Comparison of ENCODE assay signal across 13 cellular contexts in the genomic region with DNA sequence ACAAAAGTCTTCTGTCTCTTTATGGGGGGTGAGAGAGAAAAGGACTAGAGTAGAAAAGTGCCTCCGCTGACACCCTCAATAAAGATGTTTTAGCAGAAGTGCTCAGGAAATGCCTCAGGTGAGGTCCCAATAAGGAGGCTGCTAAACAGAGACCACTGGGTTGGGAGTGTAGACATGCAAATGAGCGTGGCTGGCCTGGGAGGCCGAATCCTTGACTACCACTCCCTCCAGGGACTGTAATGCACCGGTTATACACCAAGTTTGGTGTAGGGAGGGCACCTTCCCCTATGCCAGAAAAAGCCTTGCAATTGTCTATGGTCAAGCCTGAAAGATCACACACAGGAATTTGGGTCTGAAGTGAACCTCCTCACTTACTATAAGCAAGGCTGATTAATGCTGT. TPM values are rescaled to one million over a fixed set of nuclear protein-coding genes. Genes with fewer than 3 reads are reported as not detected.
A peak's percentile ranks its signal among the peaks of the same experiment; 100 is the strongest.
DNase-seq lines count a peak whose midpoint lies in the region; ATAC-seq and TF ChIP-seq lines count a peak whose summit lies in the region.
"Had no signal": no experiment of that assay in that cellular context is flagged by ENCODE, and none has a peak within 500 bp of the region (broad histone marks: within the 10 kb centered on the region; RNA-seq: fewer than 3 reads in every experiment).

No MANE protein-coding gene starts in this region.

- no peaks in the 10 kb centered on the region for H3K27me3 Mint-ChIP-seq in T-helper 2 cell treated with Interferon-gamma antibody and Interleukin-4, amounts not matched to agents 5 μg/mL and 100 μg/mL, for 36 hours (ENCODE audit: low read depth)
- H3K27me3 Mint-ChIP-seq in chondrocyte (ENCODE audit: low read depth): no peaks in the 10 kb centered on the region

- intact Hi-C loops in IMR-90 (cut with micrococcal nuclease): no loop called here

- no peaks in the 10 kb centered on the region for H3K27me3 ChIP-seq in IMR-90 (ENCODE audit: control insufficient read depth, insufficient read depth, low read length)
- no peaks in the 10 kb centered on the region for H3K27me3 ChIP-seq in neuron (ENCODE audit: insufficient read depth, low read length)
- H3K27me3 ChIP-seq: ascending aorta, vagina had no signal

- dilution Hi-C loops in IMR-90 (cut with HindIII; ENCODE audit: low sequenced_read_pairs, unreplicated experiment): no loop called here

- no peak overlapping the region for H2AFZ ChIP-seq in IMR-90 (replicated peaks; ENCODE audit: low read length, poor library complexity)
- no peak overlapping the region for H2AFZ ChIP-seq in neuron (ENCODE audit: low read depth, low read length)

- H3K4ac ChIP-seq in IMR-90 (ENCODE audit: low read depth, low read length): no peak overlapping the region

- H4K20me1 ChIP-seq in IMR-90 (ENCODE audit: insufficient read depth, low read length): no peaks in the 10 kb centered on the region

- no peak overlapping the region for H3K9ac ChIP-seq in IMR-90 (ENCODE audit: low read depth, low read length)

- H4K5ac ChIP-seq in IMR-90 (ENCODE audit: low read depth, low read length): no peak overlapping the region

- no peak overlapping the region for H3K27ac ChIP-seq in IMR-90 (ENCODE audit: insufficient read depth, low read length)
- H3K27ac ChIP-seq: ascending aorta had no signal

- POLR2A ChIA-PET in IMR-90 (lab: Charles Lee; ENCODE audit: unreplicated experiment): no interaction called here

- peak overlapping the region; percentile 81 for H3K4me3 Mint-ChIP-seq in T-helper 2 cell treated with Interferon-gamma antibody and Interleukin-4, amounts not matched to agents 5 μg/mL and 100 μg/mL, for 36 hours
- H3K4me3 Mint-ChIP-seq in chondrocyte (ENCODE audit: unreplicated experiment): peak overlapping the region; percentile 42

- CTCF ChIA-PET in IMR-90 (lab: Yijun Ruan, JAX): no interaction called here

- peaks cover 17% of the 10 kb centered on the region for H3K9me1 ChIP-seq in IMR-90 (ENCODE audit: insufficient read depth, low read length)

- H2BK5ac ChIP-seq in IMR-90 (ENCODE audit: low read depth, low read length, poor library complexity, severe bottlenecking): no peak overlapping the region

- no peaks in the 10 kb centered on the region for H3K9me3 Mint-ChIP-seq in T-helper 2 cell treated with Interferon-gamma antibody and Interleukin-4, amounts not matched to agents 5 μg/mL and 100 μg/mL, for 36 hours
- H3K9me3 Mint-ChIP-seq in chondrocyte (ENCODE audit: low read depth): no peaks in the 10 kb centered on the region

- H3K36me3 Mint-ChIP-seq in T-helper 2 cell treated with Interferon-gamma antibody and Interleukin-4, amounts not matched to agents 5 μg/mL and 100 μg/mL, for 36 hours (ENCODE audit: low read depth): peaks cover 41% of the 10 kb centered on the region
- peaks cover 14% of the 10 kb centered on the region for H3K36me3 Mint-ChIP-seq in chondrocyte (ENCODE audit: low read depth)

- H4K8ac ChIP-seq in IMR-90 (ENCODE audit: low read depth in 2 of 2, low read length in 2 of 2): 0 out of 4 replicates have a peak overlapping the region, but pooled peaks of 1 of the 2 experiments have one; percentile 1

- H3K4me2 ChIP-seq in IMR-90 (ENCODE audit: low read depth, low read length): peak overlapping the region; percentile 33; the same call in 1 of the 2 replicates

- no peak for TF ChIP-seq POLR2A in IMR-90 (IDR thresholded peaks at IDR 0.05; ENCODE audit: low read depth, low read length)

- no peak overlapping the region for H2BK20ac ChIP-seq in IMR-90 (ENCODE audit: low read depth, low read length)

- H3K56ac ChIP-seq in IMR-90 (ENCODE audit: extremely low read depth, insufficient read depth, low read length): no peak overlapping the region

- H3K4me3 ChIP-seq in IMR-90 (ENCODE audit: insufficient read depth, low read depth, low read length) (no peak overlapping the region), neuron (ENCODE audit: low read length) (peak overlapping the region; percentile 68)

- H2AK9ac ChIP-seq in IMR-90 (replicated peaks; ENCODE audit: low read depth, low read length, poor library complexity): no peak overlapping the region

- H3K14ac ChIP-seq in IMR-90 (replicated peaks; ENCODE audit: low read depth, low read length): no peak overlapping the region

- 0 out of 2 replicates have a peak overlapping the region, but pooled peaks have one; percentile 10 for H2BK120ac ChIP-seq in IMR-90 (ENCODE audit: low read depth, low read length)

- H3K27ac Mint-ChIP-seq in T-helper 2 cell treated with Interferon-gamma antibody and Interleukin-4, amounts not matched to agents 5 μg/mL and 100 μg/mL, for 36 hours: peak overlapping the region; percentile 51
- H3K27ac Mint-ChIP-seq in chondrocyte (ENCODE audit: unreplicated experiment): no peak overlapping the region

- TF ChIP-seq CTCF in IMR-90 (conservative IDR thresholded peaks at IDR 0.05; ENCODE audit: low read depth, low read length): no peak
- no peak for TF ChIP-seq CTCF in chondrocyte (IDR thresholded peaks at IDR 0.05)

- H3K79me1 ChIP-seq in IMR-90 (ENCODE audit: low read depth in 1 of 2, low read length in 2 of 2): peaks cover 31 to 46% of the 10 kb centered on the region in 2 experiments

- TF ChIP-seq RAD21 in IMR-90 (IDR thresholded peaks at IDR 0.05; ENCODE audit: low read length): no peak

- no peak for ATAC-seq in IMR-90 (ENCODE audit: low read depth)
- no peak for ATAC-seq in HG03097 (IDR thresholded peaks at IDR 0.05; ENCODE audit: low FRiP score, unreplicated experiment)

- H3K36me3 ChIP-seq in IMR-90 (ENCODE audit: control insufficient read depth, insufficient read depth, low read length): peaks cover 23% of the 10 kb centered on the region
- H3K36me3 ChIP-seq in neuron (ENCODE audit: insufficient read depth, low read length): peaks cover 51% of the 10 kb centered on the region

- peak overlapping the region; percentile 17 for H3K23ac ChIP-seq in IMR-90 (ENCODE audit: low read depth, low read length)

- no peak overlapping the region for H4K91ac ChIP-seq in IMR-90 (ENCODE audit: insufficient read depth, low read depth, low read length)

- no peaks in the 10 kb centered on the region for H3K9me3 ChIP-seq in IMR-90 (ENCODE audit: control insufficient read depth, insufficient read depth, low read length)
- H3K9me3 ChIP-seq in neuron (ENCODE audit: low read length): no peaks in the 10 kb centered on the region
- H3K9me3 ChIP-seq: ascending aorta, HAP-1, vagina had no signal

- H2AK5ac ChIP-seq in IMR-90 (ENCODE audit: low read depth, low read length): no peak overlapping the region

- WGBS in IMR-90 (ENCODE audit: extremely low coverage in 2 of 2, insufficient read length in 1 of 2), 2 experiments: no CpG with 5 or more reads among the region's 4 CpGs

- peaks cover 31% of the 10 kb centered on the region for H3K4me1 Mint-ChIP-seq in T-helper 2 cell treated with Interferon-gamma antibody and Interleukin-4, amounts not matched to agents 5 μg/mL and 100 μg/mL, for 36 hours (ENCODE audit: low read depth)
- H3K4me1 Mint-ChIP-seq in chondrocyte (ENCODE audit: low read depth): peaks cover 23% of the 10 kb centered on the region

- no peak for DNase-seq in T-helper 2 cell treated with Interferon-gamma antibody and Interleukin-4, amounts not matched to agents 5 μg/mL and 100 μg/mL, for 36 hours (ENCODE audit: low spot score)
- no peak for DNase-seq in T-helper 2 cell
- DNase-seq in IMR-90: no peak
- DNase-seq in chondrocyte (ENCODE audit: low spot score): no peak
- no peak for DNase-seq in NCI-H2107 treated with DMSO at 0.1 percent for 48 hours (lab: John Stamatoyannopoulos, UW; ENCODE audit: unreplicated experiment)
- DNase-seq in HK-2 (ENCODE audit: unreplicated experiment): no peak
- DNase-seq: ACHN, NCI-H345 had no signal

- peaks cover 2% of the 10 kb centered on the region; the same call in 1 of the 2 replicates for H3K4me1 ChIP-seq in IMR-90 (ENCODE audit: control insufficient read depth, insufficient read depth, low read length)
- H3K4me1 ChIP-seq in neuron (ENCODE audit: insufficient read depth, low read length): peaks cover 14% of the 10 kb centered on the region

- in situ Hi-C loops in IMR-90 (cut with MboI; ENCODE audit: low sequenced_read_pairs): no loop called here

- no TSS peak for BruUV-seq in IMR-90 (replicated peaks; lab: Mats Ljungman, UMichigan)

- no peak overlapping the region for H3K18ac ChIP-seq in IMR-90 (ENCODE audit: low read depth, low read length)

- H2BK15ac ChIP-seq in IMR-90 (ENCODE audit: low read depth, low read length): 0 out of 3 replicates have a peak overlapping the region, but pooled peaks have one; percentile 1

TF ChIP-seq in IMR-90, 13 proteins besides CTCF, POLR2A, EP300 and RAD21 (continues in another document):
- no peak for TF ChIP-seq RCOR1 (IDR thresholded peaks at IDR 0.05; ENCODE audit: insufficient replicate concordance, low read length)
- TF ChIP-seq CHD1 (IDR thresholded peaks at IDR 0.05; ENCODE audit: low read depth, low read length): no peak
- no peak for TF ChIP-seq SMC3 (IDR thresholded peaks at IDR 0.05; ENCODE audit: low read depth, low read length)
- no peak for TF ChIP-seq NFE2L2 (IDR thresholded peaks at IDR 0.05; ENCODE audit: low read depth, low read length)
- TF ChIP-seq MXI1 (IDR thresholded peaks at IDR 0.05; ENCODE audit: borderline replicate concordance, low read depth, low read length): no peak
- TF ChIP-seq, protein P1, sequence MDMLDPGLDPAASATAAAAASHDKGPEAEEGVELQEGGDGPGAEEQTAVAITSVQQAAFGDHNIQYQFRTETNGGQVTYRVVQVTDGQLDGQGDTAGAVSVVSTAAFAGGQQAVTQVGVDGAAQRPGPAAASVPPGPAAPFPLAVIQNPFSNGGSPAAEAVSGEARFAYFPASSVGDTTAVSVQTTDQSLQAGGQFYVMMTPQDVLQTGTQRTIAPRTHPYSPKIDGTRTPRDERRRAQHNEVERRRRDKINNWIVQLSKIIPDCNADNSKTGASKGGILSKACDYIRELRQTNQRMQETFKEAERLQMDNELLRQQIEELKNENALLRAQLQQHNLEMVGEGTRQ (IDR thresholded peaks at IDR 0.05; ENCODE audit: low read depth, low read length): no peak
- TF ChIP-seq MAZ (IDR thresholded peaks at IDR 0.05; ENCODE audit: borderline replicate concordance, low read depth, low read length): no peak
- TF ChIP-seq CEBPB (IDR thresholded peaks at IDR 0.05; ENCODE audit: low read depth, low read length): no peak
- TF ChIP-seq MAFK (IDR thresholded peaks at IDR 0.05; ENCODE audit: low read depth, low read length): no peak
- TF ChIP-seq RFX5 (IDR thresholded peaks at IDR 0.05; ENCODE audit: low read depth, low read length): no peak

RNA-seq across cellular contexts. Expression of gene TMX3, which starts 1.8 kb away (rescaled TPM):
- 50.5 and 83.3 TPM in 2 replicates for total RNA-seq in IMR-90 (2012; rRNA removed)
- 15.7 and 22.8 TPM in 2 replicates for polyA plus RNA-seq in IMR-90 (2012; rRNA removed)
- 2.1 and 3.5 TPM in 2 replicates for polyA plus RNA-seq in IMR-90 (2012; cell fraction: cytosol; rRNA removed)
- 5.7 and 71.3 TPM in 2 replicates for polyA plus RNA-seq in IMR-90 (2012; cell fraction: nucleus; rRNA removed; ENCODE audit: low replicate concordance)
- total RNA-seq in chondrocyte: 49.6 to 71.2 TPM (median 51.2 TPM) in 3 replicates
